ENCODE assay signal across 8 cellular contexts in the genomic region with DNA sequence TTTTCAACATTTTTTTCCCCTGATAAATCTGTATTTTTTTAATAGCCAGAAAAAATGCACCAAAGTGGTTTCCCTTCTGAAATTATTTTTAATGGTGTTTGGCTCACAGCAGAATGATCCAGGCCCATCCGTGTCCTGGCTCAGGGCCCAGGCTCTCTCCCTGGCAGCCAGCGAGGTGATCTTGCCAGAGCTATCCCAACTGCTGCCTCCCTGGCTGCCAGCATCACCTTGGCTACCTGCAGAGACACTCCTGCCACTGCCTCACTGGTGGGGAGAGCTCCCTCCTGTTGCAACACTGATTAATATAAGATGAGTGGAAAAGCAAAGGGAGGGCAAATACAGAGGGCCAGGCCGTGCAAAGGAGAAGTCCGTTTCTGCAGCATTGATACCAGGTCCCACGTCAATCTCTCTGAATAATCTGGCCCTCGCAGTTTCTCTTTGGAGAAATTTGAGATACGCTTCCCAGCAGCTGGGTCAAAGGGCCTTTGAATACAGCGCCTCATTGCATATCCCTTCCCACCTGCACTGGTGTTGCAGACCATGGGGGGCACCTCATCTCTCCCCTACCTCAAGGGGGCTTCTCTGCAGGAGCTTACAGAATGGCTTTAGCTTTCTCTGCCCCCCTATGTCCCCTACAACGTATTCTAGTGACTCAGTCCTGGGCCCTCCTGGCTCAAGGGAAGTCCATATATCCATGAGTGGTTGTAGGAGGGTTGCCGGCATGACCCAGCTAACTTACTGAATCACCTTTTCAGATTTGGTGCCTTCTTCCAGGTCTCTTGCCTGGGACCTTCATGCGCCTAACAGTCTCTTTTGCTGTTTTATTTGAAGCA. TPM values are rescaled to one million over a fixed set of nuclear protein-coding genes. Genes with fewer than 3 reads are reported as not detected.
DNase-seq lines count a peak whose midpoint lies in the region; ATAC-seq, FAIRE-seq and TF ChIP-seq lines count a peak whose summit lies in the region.

No MANE protein-coding gene starts in this region.

- no peaks in the 10 kb centered on the region for H3K36me3 ChIP-seq in endothelial cell of umbilical vein (ENCODE audit: control insufficient read depth in 2 of 2, extremely low read depth in 1 of 2, insufficient read depth in 2 of 2, low read length in 2 of 2)
- H3K36me3 ChIP-seq in neuronal stem cell (replicated peaks in 1 of 2; ENCODE audit: control insufficient read depth in 2 of 2, insufficient read depth in 2 of 2, low read length in 2 of 2) = no peaks in the 10 kb centered on the region

- peak overlapping the region; percentile 78 for H3K9ac ChIP-seq in endothelial cell of umbilical vein (replicated peaks; ENCODE audit: extremely low read depth, insufficient read depth, low read length)
- no peak overlapping the region for H3K9ac ChIP-seq in neuronal stem cell (ENCODE audit: low read depth, low read length, poor library complexity)

- H2AK5ac ChIP-seq in neuronal stem cell (ENCODE audit: low read depth, low read length) = no peak overlapping the region

- H3K4me1 ChIP-seq in endothelial cell of umbilical vein (ENCODE audit: control insufficient read depth, extremely low read depth, insufficient read depth, low read length) (peaks cover 37% of the 10 kb centered on the region), neuronal stem cell (ENCODE audit: control insufficient read depth in 2 of 2, insufficient read depth in 1 of 2, low read depth in 1 of 2, low read length in 2 of 2) (peaks cover 5 to 8% of the 10 kb centered on the region in 2 donors)

- H3K18ac ChIP-seq in neuronal stem cell (ENCODE audit: low read length) = no peak overlapping the region

- no peak overlapping the region for H3K23ac ChIP-seq in neuronal stem cell (ENCODE audit: low read depth, low read length, poor library complexity)

- no peak for TF ChIP-seq POLR2A in endothelial cell of umbilical vein (IDR thresholded peaks at IDR 0.05; ENCODE audit: low read depth, low read length)

- no CpG with 5 or more reads among the region's 11 CpGs for WGBS in neuronal stem cell (ENCODE audit: extremely low coverage in 2 of 2, insufficient read length in 2 of 2, insufficient replicate concordance in 1 of 2), 2 donors

- H3K27me3 ChIP-seq in endothelial cell of umbilical vein (ENCODE audit: control insufficient read depth in 2 of 2, insufficient read depth in 2 of 2, low read length in 2 of 2) (no peaks in the 10 kb centered on the region), neuronal stem cell (ENCODE audit: control insufficient read depth in 3 of 3, insufficient read depth in 3 of 3, low read depth in 1 of 3, low read length in 3 of 3) (no peaks in the 10 kb centered on the region)

- in situ Hi-C loops in Caki2 (cut with HindIII; ENCODE audit: low pct_unique_long_range_greater_than_20kb, low sequenced_read_pairs) = no loop called here

- H2AFZ ChIP-seq in endothelial cell of umbilical vein (ENCODE audit: low read depth, low read length) (peak overlapping the region; percentile 58), neuronal stem cell (ENCODE audit: low read length) (peak overlapping the region; percentile 66)

- no peaks in the 10 kb centered on the region for H3K79me1 ChIP-seq in neuronal stem cell (ENCODE audit: low read depth, low read length)

- H3K9me1 ChIP-seq in endothelial cell of umbilical vein (replicated peaks; ENCODE audit: control insufficient read depth, extremely low read depth, insufficient read depth, low read length) = no peaks in the 10 kb centered on the region

- no peak overlapping the region for H2BK120ac ChIP-seq in neuronal stem cell (ENCODE audit: low read depth, low read length)

- DNase-seq in Caki2 (ENCODE audit: low read depth) = peak; percentile 63
- peak; percentile 90 for DNase-seq in NCI-H446 treated with DMSO at 0.1 percent for 48 hours (lab: John Stamatoyannopoulos, UW)
- DNase-seq in endothelial cell of umbilical vein (ENCODE audit: low read depth, low spot score) = peak; percentile 68
- no peak for DNase-seq in neuronal stem cell (ENCODE audit: low spot score)
- no peak for DNase-seq in AG08396 (ENCODE audit: low spot score)
- DNase-seq in T1000 (lab: John Stamatoyannopoulos, UW) = no peak

- no peak overlapping the region for H4K91ac ChIP-seq in neuronal stem cell (ENCODE audit: low read depth, low read length, poor library complexity)

- no peak overlapping the region for H3K4ac ChIP-seq in neuronal stem cell (ENCODE audit: low read length)

- intact Hi-C loops in endothelial cell of umbilical vein (cut with micrococcal nuclease) = loop anchor here (1.0 kb wide), 1 partner anchor 20 kb away; no protein-coding TSS in a partner anchor

- no peaks in the 10 kb centered on the region for H4K20me1 ChIP-seq in endothelial cell of umbilical vein (replicated peaks; ENCODE audit: control insufficient read depth, extremely low read depth, insufficient read depth, low read length)

- BruUV-seq in endothelial cell of umbilical vein (replicated peaks; lab: Mats Ljungman, UMichigan) = no TSS peak

- no peaks in the 10 kb centered on the region for H3K79me2 ChIP-seq in endothelial cell of umbilical vein (ENCODE audit: control insufficient read depth, insufficient read depth, low read length)

- peak; percentile 4 for FAIRE-seq in endothelial cell of umbilical vein (lab: Jason Lieb, UNC)

- H2BK5ac ChIP-seq in neuronal stem cell (ENCODE audit: low read length) = no peak overlapping the region

- H3K4me3 ChIP-seq in endothelial cell of umbilical vein (replicated peaks in 1 of 3; ENCODE audit: insufficient read depth in 1 of 3, low read depth in 1 of 3, low read length in 3 of 3) (no peak overlapping the region), neuronal stem cell (ENCODE audit: low read length in 2 of 2) (no peak overlapping the region)

- CTCF ChIA-PET in endothelial cell of umbilical vein (lab: Charles Lee) = interaction anchor here (0.9 to 5.0 kb wide), 10 partner anchors 14 to 92 kb away, joined by 3 to 30 read pairs (median 6); a partner anchor contains a TSS

- TF ChIP-seq CTCF in endothelial cell of umbilical vein (IDR thresholded peaks at IDR 0.05; ENCODE audit: extremely low read depth in 1 of 2, insufficient read depth in 1 of 2, low read depth in 1 of 2, low read length in 2 of 2) = no peak

- dilution Hi-C loops in endothelial cell of umbilical vein (cut with MboI; ENCODE audit: extremely low pct_ligation_motif_present, low sequenced_read_pairs) = no loop called here

- H4K8ac ChIP-seq in neuronal stem cell (ENCODE audit: low read depth, low read length) = no peak overlapping the region

- no peak for ATAC-seq in HG02970 (IDR thresholded peaks at IDR 0.05; ENCODE audit: low FRiP score, unreplicated experiment)
- no peak for ATAC-seq in GM21528 (IDR thresholded peaks at IDR 0.05; ENCODE audit: low FRiP score, unreplicated experiment)

- H3K9me3 ChIP-seq in endothelial cell of umbilical vein (replicated peaks; ENCODE audit: control insufficient read depth, insufficient read depth, low read length) = no peaks in the 10 kb centered on the region
- H3K9me3 ChIP-seq in neuronal stem cell (replicated peaks in 1 of 2; ENCODE audit: control insufficient read depth in 2 of 2, insufficient read depth in 1 of 2, low read depth in 1 of 2, low read length in 2 of 2) = no peaks in the 10 kb centered on the region

- H2BK15ac ChIP-seq in neuronal stem cell (ENCODE audit: low read length) = no peak overlapping the region

- peak overlapping the region; percentile 60 for H3K4me2 ChIP-seq in endothelial cell of umbilical vein (ENCODE audit: insufficient read depth, low read length)
- H3K4me2 ChIP-seq in neuronal stem cell (ENCODE audit: insufficient read depth, low read length, poor library complexity, severe bottlenecking) = no peak overlapping the region

- H2BK12ac ChIP-seq in neuronal stem cell (ENCODE audit: low read length) = no peak overlapping the region

- POLR2A ChIA-PET in endothelial cell of umbilical vein (lab: Charles Lee) = interaction anchor here (0.6 to 3.7 kb wide), 3 partner anchors 13 to 57 kb away, joined by 3 to 22 read pairs (median 3); a partner anchor contains a TSS

- no peak overlapping the region for H3K14ac ChIP-seq in neuronal stem cell (ENCODE audit: low read length)

- H3K27ac ChIP-seq in endothelial cell of umbilical vein (ENCODE audit: insufficient read depth, low read depth, low read length) = peak overlapping the region; percentile 96
- no peak overlapping the region for H3K27ac ChIP-seq in neuronal stem cell (replicated peaks; ENCODE audit: low read length)

TF ChIP-seq in endothelial cell of umbilical vein, 7 proteins besides CTCF, POLR2A, EP300 and RAD21 (continues in another document):
- TF ChIP-seq FOS (IDR thresholded peaks at IDR 0.05; ENCODE audit: borderline replicate concordance, insufficient read depth, low read length) (no peak), POLR2AphosphoS5 (IDR thresholded peaks at IDR 0.05; ENCODE audit: insufficient read depth, low read depth, low read length) (no peak), MYC (IDR thresholded peaks at IDR 0.05; ENCODE audit: low read depth, low read length) (no peak), JUN (IDR thresholded peaks at IDR 0.05; ENCODE audit: borderline replicate concordance, insufficient read depth, insufficient read length, low read depth) (no peak)

RNA-seq across cellular contexts. Expression of a gene that starts 12.8 kb away (rescaled TPM):
- 935 and 1,047 TPM in 2 replicates for total RNA-seq in Caki2 (2014; rRNA removed; shearing (Covaris generic); ENCODE audit: low replicate concordance)
- total RNA-seq in endothelial cell of umbilical vein = 300 and 307 TPM in 2 replicates
- polyA plus RNA-seq in endothelial cell of umbilical vein = 46.8 and 66.1 TPM in 2 replicates
- polyA plus RNA-seq in endothelial cell of umbilical vein (2011; cell fraction: cytosol; rRNA removed) = 172 and 181 TPM in 2 replicates
- 71.7 and 84.7 TPM in 2 replicates for polyA plus RNA-seq in endothelial cell of umbilical vein (2011; cell fraction: nucleus; rRNA removed)
- 369 and 386 TPM in 2 replicates for polyA plus RNA-seq in endothelial cell of umbilical vein (2012)
- polyA minus RNA-seq in endothelial cell of umbilical vein = 13.6 and 16.7 TPM in 2 replicates
- polyA minus RNA-seq in endothelial cell of umbilical vein (2011; cell fraction: cytosol; rRNA and poly(A)+ RNA removed) = 32.0 TPM
- 18.4 and 19.8 TPM in 2 replicates for polyA minus RNA-seq in endothelial cell of umbilical vein (2011; cell fraction: nucleus; rRNA and poly(A)+ RNA removed)
- polyA plus RNA-seq in neuronal stem cell (2013, experiment 1 of 2) = 252 TPM
- polyA plus RNA-seq in neuronal stem cell (2013, experiment 2 of 2) = 243 TPM

RNA-seq across cellular contexts. Expression of a gene that starts 25.9 kb away (rescaled TPM):
- total RNA-seq in Caki2 (2014; rRNA removed; shearing (Covaris generic); ENCODE audit: low replicate concordance) = 26.7 and 37.0 TPM in 2 replicates
- 3.7 and 5.2 TPM in 2 replicates for total RNA-seq in endothelial cell of umbilical vein
- polyA plus RNA-seq in endothelial cell of umbilical vein = 2.5 and 3.1 TPM in 2 replicates
- 4.1 and 4.5 TPM in 2 replicates for polyA plus RNA-seq in endothelial cell of umbilical vein (2011; cell fraction: cytosol; rRNA removed)
- polyA plus RNA-seq in endothelial cell of umbilical vein (2011; cell fraction: nucleus; rRNA removed) = 4.0 and 4.6 TPM in 2 replicates
- 3.9 and 4.4 TPM in 2 replicates for polyA plus RNA-seq in endothelial cell of umbilical vein (2012)
- 2.9 and 3.3 TPM in 2 replicates for polyA minus RNA-seq in endothelial cell of umbilical vein
- polyA minus RNA-seq in endothelial cell of umbilical vein (2011; cell fraction: cytosol; rRNA and poly(A)+ RNA removed) = 1.4 TPM
- 1.2 and 1.5 TPM in 2 replicates for polyA minus RNA-seq in endothelial cell of umbilical vein (2011; cell fraction: nucleus; rRNA and poly(A)+ RNA removed)
- polyA plus RNA-seq in neuronal stem cell (2013, experiment 1 of 2) = 0.18 TPM
- 0.17 TPM for polyA plus RNA-seq in neuronal stem cell (2013, experiment 2 of 2)

Comparison
In these comparisons a context has a peak if more than half of its experiments do, and no peak if none do; other contexts are left out.
1. DNase-seq: peak in Caki2 (single experiment), NCI-H446 treated with DMSO at 0.1 percent for 48 hours (single experiment) and endothelial cell of umbilical vein (single experiment); none in neuronal stem cell (single experiment), AG08396 (single experiment) and T1000 (single experiment).